Comparison of ENCODE assay signal across 8 cellular contexts in the genomic region with DNA sequence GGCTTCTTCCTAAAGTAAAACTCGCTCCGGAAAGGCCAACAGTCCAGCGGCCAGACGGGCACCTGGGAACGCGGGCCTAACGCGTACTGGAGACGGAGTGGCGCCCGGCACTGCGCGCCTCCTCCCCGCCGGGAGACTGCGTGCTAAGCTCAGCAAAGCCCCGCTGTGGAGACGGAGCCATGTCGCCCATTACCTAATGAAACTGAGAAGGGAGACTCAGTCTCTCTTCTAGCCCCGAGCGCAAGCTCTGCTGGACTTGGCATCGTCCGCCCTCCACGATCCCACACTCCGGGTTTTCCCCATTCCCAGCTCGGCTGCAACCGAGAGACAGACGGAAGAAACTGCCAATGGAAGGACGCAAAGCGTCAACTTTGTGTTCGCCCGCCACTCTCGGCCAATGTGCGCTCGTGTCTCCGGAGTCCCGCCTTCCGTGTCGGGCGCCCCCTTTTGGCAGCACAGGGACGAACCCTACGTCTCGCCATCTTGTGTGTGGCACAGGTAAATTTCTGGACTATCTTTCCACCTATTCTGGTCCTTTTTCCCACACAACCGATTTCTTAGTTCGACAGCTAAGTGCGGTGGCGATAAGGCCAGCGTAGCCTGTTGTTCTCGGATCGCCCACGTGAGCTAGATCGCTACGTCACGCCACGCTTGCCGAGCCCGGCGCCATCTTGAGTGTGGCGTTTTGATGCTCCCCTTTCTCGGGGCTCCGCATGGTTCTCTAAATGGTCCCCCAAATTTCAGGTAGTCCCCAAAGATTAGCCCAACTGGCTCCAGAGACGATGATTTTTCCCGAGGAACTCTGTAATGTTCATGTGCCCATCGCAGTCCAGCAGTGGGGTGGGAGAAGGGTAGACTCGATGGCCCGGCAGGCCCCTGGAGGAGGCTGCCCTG. TPM values are rescaled to one million over a fixed set of nuclear protein-coding genes. Genes with fewer than 3 reads are reported as not detected.
DNase-seq lines count a peak whose midpoint lies in the region; ATAC-seq and TF ChIP-seq lines count a peak whose summit lies in the region.

No MANE protein-coding gene starts in this region.

- TF ChIP-seq CTCF in kidney epithelial cell (IDR thresholded peaks at IDR 0.05; ENCODE audit: insufficient read depth, low read length, poor library complexity, severe bottlenecking): peak; percentile 95

- peaks cover 2% of the 10 kb centered on the region for H3K36me3 ChIP-seq in kidney epithelial cell (ENCODE audit: control insufficient read depth, insufficient read depth, low read length)

- peak overlapping the region; percentile 88 for H3K4me3 ChIP-seq in kidney epithelial cell (ENCODE audit: low read depth, low read length)

- H3K27me3 ChIP-seq in kidney epithelial cell (ENCODE audit: control insufficient read depth, insufficient read depth, low read length): no peaks in the 10 kb centered on the region

- DNase-seq in AML-193 (lab: John Stamatoyannopoulos, UW): peak; percentile 95 to 96
- DNase-seq in NCI-H345 treated with DMSO at 0.1 percent for 48 hours (lab: John Stamatoyannopoulos, UW; ENCODE audit: unreplicated experiment): peak; percentile 98
- peak; percentile 97 for DNase-seq in activated CD4-positive, CD25-positive, alpha-beta regulatory T cell treated with anti-CD3 and anti-CD28 coated beads, Interleukin-2, amount 50 U/mL, for 72 hours
- peak; percentile 96 for DNase-seq in cerebellum (ENCODE audit: low spot score)
- peak; percentile 90 for DNase-seq in kidney epithelial cell (ENCODE audit: low read depth)
- DNase-seq in stimulated activated CD4-positive, alpha-beta T cell treated with anti-CD3 and anti-CD28 coated beads, Interleukin-15, amount 100 ng/mL, for 48 hours (ENCODE audit: low read depth in 2 of 2): peak; percentile 95 to 96

- ATAC-seq in GM19025 (IDR thresholded peaks at IDR 0.05; ENCODE audit: low read depth, unreplicated experiment) (peak; percentile 23), HG03342 (IDR thresholded peaks at IDR 0.05; ENCODE audit: unreplicated experiment) (peak; percentile 37)

RNA-seq across cellular contexts. Expression of a gene that starts 1.3 kb away (rescaled TPM):
- 478 TPM for total RNA-seq in cerebellum
- total RNA-seq in kidney epithelial cell: 757 and 913 TPM in 2 replicates

Comparison
In these comparisons a context has a peak if more than half of its experiments do, and no peak if none do; other contexts are left out.
1. Peak in every context shown above with its lines: DNase-seq, ATAC-seq and H3K4me3 ChIP-seq.